8 cellular contexts compared by ENCODE assay signal in genomic region chr16:66741131-66741900, GRCh38. TPM values are rescaled to one million over a fixed set of nuclear protein-coding genes. Genes with fewer than 3 reads are reported as not detected.
DNase-seq lines count a peak whose midpoint lies in the region; ATAC-seq and TF ChIP-seq lines count a peak whose summit lies in the region.

No MANE protein-coding gene starts in this region.

- DNase-seq in activated CD4-positive, alpha-beta memory T cell treated with anti-CD3 and anti-CD28 coated beads, Interleukin-2, amount 10 ng/mL, durations not matched to agents 7 days and 5 days = no peak
- DNase-seq in activated CD4-positive, alpha-beta memory T cell treated with anti-CD3 and anti-CD28 coated beads for 36 hours = no peak
- DNase-seq in astrocyte of the cerebellum (ENCODE audit: low read depth) (peak; percentile 87), right cardiac atrium (peak; percentile 91 to 95 (median 93)), skeletal muscle cell (ENCODE audit: low read depth) (peak; percentile 80), NCI-H345 (lab: John Stamatoyannopoulos, UW) (no peak), NCI-H510A (lab: John Stamatoyannopoulos, UW) (no peak)

- H3K36me3 Mint-ChIP-seq in activated CD4-positive, alpha-beta memory T cell treated with anti-CD3 and anti-CD28 coated beads, Interleukin-2, amount 10 ng/mL, durations not matched to agents 7 days and 5 days (ENCODE audit: low read depth) = peaks cover 50% of the 10 kb centered on the region
- H3K36me3 Mint-ChIP-seq in activated CD4-positive, alpha-beta memory T cell treated with anti-CD3 and anti-CD28 coated beads for 36 hours = peaks cover 31% of the 10 kb centered on the region

- H3K4me1 Mint-ChIP-seq in activated CD4-positive, alpha-beta memory T cell treated with anti-CD3 and anti-CD28 coated beads, Interleukin-2, amount 10 ng/mL, durations not matched to agents 7 days and 5 days = peaks cover 30% of the 10 kb centered on the region
- H3K4me1 Mint-ChIP-seq in activated CD4-positive, alpha-beta memory T cell treated with anti-CD3 and anti-CD28 coated beads for 36 hours (ENCODE audit: low read depth) = peaks cover 19% of the 10 kb centered on the region

- H3K9me3 Mint-ChIP-seq in activated CD4-positive, alpha-beta memory T cell treated with anti-CD3 and anti-CD28 coated beads, Interleukin-2, amount 10 ng/mL, durations not matched to agents 7 days and 5 days = no peaks in the 10 kb centered on the region
- H3K9me3 Mint-ChIP-seq in activated CD4-positive, alpha-beta memory T cell treated with anti-CD3 and anti-CD28 coated beads for 36 hours = no peaks in the 10 kb centered on the region

- CTCF ChIA-PET in activated CD4-positive, alpha-beta memory T cell treated with anti-CD3 and anti-CD28 coated beads, Interleukin-2, amount 10 ng/mL, durations not matched to agents 7 days and 5 days (lab: Charles Lee) = interaction anchor here (0.7 to 2.3 kb wide), 19 partner anchors 8 to 706 kb away, joined by 3 to 27 read pairs (median 5); partner anchors contain the start of genes DYNC1LI2 and NAE1
- CTCF ChIA-PET in activated CD4-positive, alpha-beta memory T cell treated with anti-CD3 and anti-CD28 coated beads for 36 hours (lab: Charles Lee) = interaction anchor here (0.8 to 9.7 kb wide), 16 partner anchors 9 to 335 kb away, joined by 3 to 100 read pairs (median 8); partner anchors contain the start of genes CMTM4, DYNC1LI2 and NAE1

- ATAC-seq in right cardiac atrium = peak; percentile 97
- ATAC-seq in HG03280 (IDR thresholded peaks at IDR 0.05; ENCODE audit: unreplicated experiment) = no peak

- in situ Hi-C loops in astrocyte of the cerebellum (cut with HindIII; ENCODE audit: low sequenced_read_pairs) = loop anchor here (5.0 kb wide), 1 partner anchor 79 kb away; no protein-coding TSS in a partner anchor

- no peaks in the 10 kb centered on the region for H3K27me3 Mint-ChIP-seq in activated CD4-positive, alpha-beta memory T cell treated with anti-CD3 and anti-CD28 coated beads, Interleukin-2, amount 10 ng/mL, durations not matched to agents 7 days and 5 days
- no peaks in the 10 kb centered on the region for H3K27me3 Mint-ChIP-seq in activated CD4-positive, alpha-beta memory T cell treated with anti-CD3 and anti-CD28 coated beads for 36 hours

- H3K27me3 ChIP-seq in right cardiac atrium (ENCODE audit: control insufficient read depth, insufficient read depth) = no peaks in the 10 kb centered on the region

- POLR2A ChIA-PET in activated CD4-positive, alpha-beta memory T cell treated with anti-CD3 and anti-CD28 coated beads, Interleukin-2, amount 10 ng/mL, durations not matched to agents 7 days and 5 days (lab: Charles Lee) = interaction anchor here (0.7 to 1.3 kb wide), 4 partner anchors 13 to 192 kb away, joined by 3 read pairs; partner anchors contain the start of gene CKLF
- POLR2A ChIA-PET in activated CD4-positive, alpha-beta memory T cell treated with anti-CD3 and anti-CD28 coated beads for 36 hours (lab: Charles Lee) = no interaction called here

- no peaks in the 10 kb centered on the region for H3K9me3 ChIP-seq in right cardiac atrium (ENCODE audit: control insufficient read depth, low read length)

- H3K27ac Mint-ChIP-seq in activated CD4-positive, alpha-beta memory T cell treated with anti-CD3 and anti-CD28 coated beads, Interleukin-2, amount 10 ng/mL, durations not matched to agents 7 days and 5 days = peak overlapping the region; percentile 42
- no peak overlapping the region for H3K27ac Mint-ChIP-seq in activated CD4-positive, alpha-beta memory T cell treated with anti-CD3 and anti-CD28 coated beads for 36 hours

- H3K4me3 ChIP-seq in astrocyte of the cerebellum (ENCODE audit: low read depth, low read length) = no peak overlapping the region
- H3K4me3 ChIP-seq in right cardiac atrium (ENCODE audit: low read length) = no peak overlapping the region
- no peak overlapping the region for H3K4me3 ChIP-seq in skeletal muscle cell (ENCODE audit: low read depth, low read length)

- TF ChIP-seq CTCF in astrocyte of the cerebellum (IDR thresholded peaks at IDR 0.05; ENCODE audit: low read depth, low read length, missing control alignments) = no peak

- WGBS in right cardiac atrium = 15% methylated on average over 10 of the region's 10 CpGs

- intact Hi-C loops in activated CD4-positive, alpha-beta memory T cell treated with anti-CD3 and anti-CD28 coated beads for 36 hours (cut with micrococcal nuclease) = loop anchor here (2.0 kb wide), 1 partner anchor 335 kb away; no protein-coding TSS in a partner anchor
- intact Hi-C loops in right cardiac atrium (cut with DNase I) = no loop called here

- peaks cover 6% of the 10 kb centered on the region for H3K4me1 ChIP-seq in right cardiac atrium (ENCODE audit: control insufficient read depth, insufficient read depth, low read length)

- H3K27ac ChIP-seq in right cardiac atrium (ENCODE audit: low read length) = peak overlapping the region; percentile 87

- no peak overlapping the region for H3K4me3 Mint-ChIP-seq in activated CD4-positive, alpha-beta memory T cell treated with anti-CD3 and anti-CD28 coated beads, Interleukin-2, amount 10 ng/mL, durations not matched to agents 7 days and 5 days
- no peak overlapping the region for H3K4me3 Mint-ChIP-seq in activated CD4-positive, alpha-beta memory T cell treated with anti-CD3 and anti-CD28 coated beads for 36 hours

RNA-seq across cellular contexts. Expression of gene DYNC1LI2, which starts 10.1 kb away (rescaled TPM):
- total RNA-seq in activated CD4-positive, alpha-beta memory T cell treated with anti-CD3 and anti-CD28 coated beads, Interleukin-2, amount 10 ng/mL, durations not matched to agents 7 days and 5 days = 10 to 100 TPM; 50.1 to 52.9 TPM
- 10 to 100 TPM; 37.9 to 39.1 TPM for total RNA-seq in activated CD4-positive, alpha-beta memory T cell treated with anti-CD3 and anti-CD28 coated beads for 36 hours
- 100 to 1,000 TPM in 1 of 4 donors, 10 to 100 TPM in 3; 73.1 to 110 (median 94.2) TPM for total RNA-seq in right cardiac atrium
- 42.0 TPM for polyA plus RNA-seq in right cardiac atrium

RNA-seq across cellular contexts. Expression of gene CMTM4, which starts 44.8 kb away (rescaled TPM):
- total RNA-seq in activated CD4-positive, alpha-beta memory T cell treated with anti-CD3 and anti-CD28 coated beads, Interleukin-2, amount 10 ng/mL, durations not matched to agents 7 days and 5 days = under 1 TPM; 0.53 to 0.58 TPM
- total RNA-seq in activated CD4-positive, alpha-beta memory T cell treated with anti-CD3 and anti-CD28 coated beads for 36 hours = 1 to 10 TPM; 2.8 to 4.1 TPM
- total RNA-seq in right cardiac atrium = 10 to 100 TPM; 13.2 to 15.9 (median 14.6) TPM
- 7.9 TPM for polyA plus RNA-seq in right cardiac atrium

Comparison
In these comparisons a context has a peak if more than half of its experiments do, and no peak if none do; other contexts are left out.
1. DNase-seq: peak in astrocyte of the cerebellum (single experiment), right cardiac atrium (3 of 3) and skeletal muscle cell (single experiment); none in activated CD4-positive, alpha-beta memory T cell treated with anti-CD3 and anti-CD28 coated beads, Interleukin-2, amount 10 ng/mL, durations not matched to agents 7 days and 5 days (single experiment), activated CD4-positive, alpha-beta memory T cell treated with anti-CD3 and anti-CD28 coated beads for 36 hours (single experiment), NCI-H345 (single experiment) and NCI-H510A (single experiment).